ENCODE assay signal across 26 cellular contexts in genomic region chr18:13606589-13607254, GRCh38.
DNase-seq lines count a peak whose midpoint lies in the region; ATAC-seq and TF ChIP-seq lines count a peak whose summit lies in the region.
"Had no signal": no experiment of that assay in that cellular context is flagged by ENCODE, and none has a peak within 500 bp of the region (broad histone marks: within the 10 kb centered on the region; RNA-seq: fewer than 3 reads in every experiment).

No MANE protein-coding gene starts in this region.

- peaks cover 70% of the 10 kb centered on the region for H3K79me2 ChIP-seq in DND-41 (ENCODE audit: insufficient read depth, low read length)

- H3K27me3 ChIP-seq in DND-41 (ENCODE audit: insufficient read depth, low read length, poor library complexity) = no peaks in the 10 kb centered on the region

- H3K4me1 ChIP-seq in DND-41 (ENCODE audit: insufficient read depth, low read length) = peaks cover 82% of the 10 kb centered on the region

- peaks cover 8% of the 10 kb centered on the region for H3K36me3 ChIP-seq in DND-41 (ENCODE audit: insufficient read depth, low read length)
- H3K36me3 ChIP-seq: thoracic aorta had no signal

- H3K27me3 Mint-ChIP-seq in T-helper 2 cell treated with Interferon-gamma antibody and Interleukin-4, amounts not matched to agents 5 μg/mL and 100 μg/mL, for 36 hours (ENCODE audit: low read depth) = no peaks in the 10 kb centered on the region
- no peaks in the 10 kb centered on the region for H3K27me3 Mint-ChIP-seq in activated naive CD8-positive, alpha-beta T cell treated with anti-CD3 and anti-CD28 coated beads for 36 hours
- H3K27me3 Mint-ChIP-seq: central memory CD8-positive, alpha-beta T cell; naive thymus-derived CD4-positive, alpha-beta T cell had no signal

- no peak overlapping the region for H3K9ac ChIP-seq in DND-41 (ENCODE audit: low read depth, low read length)

- TF ChIP-seq CTCF in DND-41 (IDR thresholded peaks at IDR 0.05; ENCODE audit: borderline replicate concordance, extremely low read depth, low read length, poor library complexity, severe bottlenecking) = no peak

- peaks cover 13% of the 10 kb centered on the region for H3K36me3 Mint-ChIP-seq in T-helper 2 cell treated with Interferon-gamma antibody and Interleukin-4, amounts not matched to agents 5 μg/mL and 100 μg/mL, for 36 hours (ENCODE audit: low read depth)
- H3K36me3 Mint-ChIP-seq in activated naive CD8-positive, alpha-beta T cell treated with anti-CD3 and anti-CD28 coated beads for 36 hours = peaks cover 11% of the 10 kb centered on the region

- no peaks in the 10 kb centered on the region; the same call in 1 of the 2 replicates for H4K20me1 ChIP-seq in DND-41 (ENCODE audit: insufficient read depth, low read length)

- H2AFZ ChIP-seq in DND-41 (ENCODE audit: low read depth, low read length) = no peak overlapping the region

- no peak for ATAC-seq in DND-41 (ENCODE audit: insufficient read depth, low read depth)
- peak; percentile 29 for ATAC-seq in GM18909 (IDR thresholded peaks at IDR 0.05; ENCODE audit: poor library complexity, unreplicated experiment)
- ATAC-seq: left cardiac atrium; naive thymus-derived CD4-positive, alpha-beta T cell; SK-N-SH treated with all-trans-retinoic acid at 6 μM for 48 hours had no signal

- no peak overlapping the region for H3K4me2 ChIP-seq in DND-41 (ENCODE audit: insufficient read depth, low read length)

- H3K9me3 ChIP-seq in DND-41 (ENCODE audit: insufficient read depth, low read length, severe bottlenecking) = no peaks in the 10 kb centered on the region
- H3K9me3 ChIP-seq: thoracic aorta had no signal

- H3K9me3 Mint-ChIP-seq in T-helper 2 cell treated with Interferon-gamma antibody and Interleukin-4, amounts not matched to agents 5 μg/mL and 100 μg/mL, for 36 hours = peaks cover 5% of the 10 kb centered on the region
- peaks cover 6% of the 10 kb centered on the region for H3K9me3 Mint-ChIP-seq in activated naive CD8-positive, alpha-beta T cell treated with anti-CD3 and anti-CD28 coated beads for 36 hours
- H3K9me3 Mint-ChIP-seq: central memory CD8-positive, alpha-beta T cell; H9 had no signal

- H3K27ac Mint-ChIP-seq in T-helper 2 cell treated with Interferon-gamma antibody and Interleukin-4, amounts not matched to agents 5 μg/mL and 100 μg/mL, for 36 hours = no peak overlapping the region
- H3K27ac Mint-ChIP-seq in activated naive CD8-positive, alpha-beta T cell treated with anti-CD3 and anti-CD28 coated beads for 36 hours = no peak overlapping the region
- H3K27ac Mint-ChIP-seq: H9 had no signal

- H3K27ac ChIP-seq in DND-41 (ENCODE audit: low read length) = peak overlapping the region; percentile 42; the same call in 1 of the 2 replicates
- H3K27ac ChIP-seq: C4-2B, epithelial cell of prostate, HL-60, thoracic aorta, VCaP had no signal

- H3K4me3 Mint-ChIP-seq in T-helper 2 cell treated with Interferon-gamma antibody and Interleukin-4, amounts not matched to agents 5 μg/mL and 100 μg/mL, for 36 hours = no peak overlapping the region
- H3K4me3 Mint-ChIP-seq in activated naive CD8-positive, alpha-beta T cell treated with anti-CD3 and anti-CD28 coated beads for 36 hours = no peak overlapping the region
- H3K4me3 Mint-ChIP-seq: central memory CD8-positive, alpha-beta T cell; H9; naive thymus-derived CD4-positive, alpha-beta T cell had no signal

- peaks cover 40% of the 10 kb centered on the region for H3K4me1 Mint-ChIP-seq in T-helper 2 cell treated with Interferon-gamma antibody and Interleukin-4, amounts not matched to agents 5 μg/mL and 100 μg/mL, for 36 hours (ENCODE audit: low read depth)
- peaks cover 33% of the 10 kb centered on the region for H3K4me1 Mint-ChIP-seq in activated naive CD8-positive, alpha-beta T cell treated with anti-CD3 and anti-CD28 coated beads for 36 hours

- H3K4me3 ChIP-seq in DND-41 (ENCODE audit: low read depth in 1 of 2, low read length in 2 of 2) = no peak overlapping the region
- H3K4me3 ChIP-seq: thoracic aorta had no signal

- no peak for DNase-seq in DND-41
- DNase-seq in T-helper 2 cell treated with Interferon-gamma antibody and Interleukin-4, amounts not matched to agents 5 μg/mL and 100 μg/mL, for 36 hours (ENCODE audit: low spot score) = peak; percentile 3
- DNase-seq in renal cortical epithelial cell (ENCODE audit: low read depth) = peak; percentile 13
- no peak for DNase-seq in activated naive CD8-positive, alpha-beta T cell treated with anti-CD3 and anti-CD28 coated beads for 36 hours
- DNase-seq in SIG-M5 (lab: John Stamatoyannopoulos, UW) = no peak
- DNase-seq in UCSD-AML1 (lab: John Stamatoyannopoulos, UW; ENCODE audit: unreplicated experiment) = no peak
- DNase-seq: activated CD4-positive, alpha-beta T cell treated with anti-CD3 and anti-CD28 coated beads for 48 hours; foreskin fibroblast; H9; left cardiac atrium; naive thymus-derived CD4-positive, alpha-beta T cell; NCI-H1048; NCI-H187 treated with DMSO at 0.1 percent for 48 hours; NCI-H2227 treated with DMSO at 0.1 percent for 48 hours; NCI-H748 treated with DMSO at 0.1 percent for 48 hours; occipital lobe; stimulated activated CD4-positive, alpha-beta T cell treated with anti-CD3 and anti-CD28 coated beads, Interleukin-2, amount 100 ng/mL, for 48 hours; stimulated activated naive CD4-positive, alpha-beta T cell had no signal

Comparison
In these comparisons a context has a peak if more than half of its experiments do, and no peak if none do; other contexts are left out.
1. DNase-seq: peak in T-helper 2 cell treated with Interferon-gamma antibody and Interleukin-4, amounts not matched to agents 5 μg/mL and 100 μg/mL, for 36 hours (single experiment) and renal cortical epithelial cell (single experiment); none in DND-41 (single experiment), activated naive CD8-positive, alpha-beta T cell treated with anti-CD3 and anti-CD28 coated beads for 36 hours (single experiment), SIG-M5 (single experiment) and UCSD-AML1 (single experiment).